In the genomic region with DNA sequence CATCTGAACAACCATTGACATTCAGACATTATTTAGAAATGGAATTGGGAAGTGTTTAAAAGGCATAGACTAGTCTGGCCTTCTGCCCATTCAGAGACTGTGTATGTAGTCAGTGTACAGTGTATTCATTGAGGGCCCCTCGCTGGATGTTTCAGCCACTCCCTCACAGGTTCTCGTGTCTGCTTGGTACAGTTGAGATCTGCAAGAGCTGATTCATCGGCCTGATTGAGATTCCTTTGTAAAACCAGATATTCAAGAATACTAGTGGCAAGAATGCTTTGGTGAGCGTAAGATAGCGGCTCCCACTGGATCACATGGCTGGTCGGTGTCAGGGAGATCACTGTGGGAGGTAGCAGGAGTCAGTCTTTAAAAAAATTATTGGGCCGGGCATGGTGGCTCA, we compare ENCODE assay signal across 17 cellular contexts.
DNase-seq lines count a peak whose midpoint lies in the region; ATAC-seq and TF ChIP-seq lines count a peak whose summit lies in the region.
"Had no signal": no experiment of that assay in that cellular context is flagged by ENCODE, and none has a peak within 500 bp of the region (broad histone marks: within the 10 kb centered on the region; RNA-seq: fewer than 3 reads in every experiment).

No MANE protein-coding gene starts in this region.

- H3K27ac Mint-ChIP-seq in Calu3 (ENCODE audit: unreplicated experiment) (peak overlapping the region; percentile 96), WTC11 (peak overlapping the region; percentile 20; the same call in 1 of the 2 replicates), osteocyte (ENCODE audit: unreplicated experiment) (peak overlapping the region; percentile 50)

- peak; percentile 70 for DNase-seq in Calu3
- no peak for DNase-seq in WTC11 (ENCODE audit: low spot score)
- DNase-seq in epithelial cell of prostate (ENCODE audit: low read depth, low spot score) = peak; percentile 56
- no peak for DNase-seq in osteocyte (ENCODE audit: extremely low spot score, unreplicated experiment)
- DNase-seq in ecto neural progenitor cell (ENCODE audit: low spot score) = no peak
- DNase-seq in H4 (ENCODE audit: low spot score) = no peak
- no peak for DNase-seq in cerebellar cortex (ENCODE audit: low spot score)
- DNase-seq in NOMO-1 treated with DMSO at 0.1 percent for 48 hours (lab: John Stamatoyannopoulos, UW; ENCODE audit: unreplicated experiment) = no peak
- DNase-seq: activated CD8-positive, alpha-beta memory T cell treated with anti-CD3 and anti-CD28 coated beads, Interleukin-2, amount 50 U/mL, for 48 hours; activated effector memory CD4-positive, alpha-beta T cell treated with Interleukin-2 at 50 U/mL for 16 hours; left colon; NCI-H1694 treated with DMSO at 0.1 percent for 48 hours; SIG-M5; stomach had no signal

- H3K9me3 Mint-ChIP-seq in Calu3 (ENCODE audit: low read depth, unreplicated experiment) = no peaks in the 10 kb centered on the region
- H3K9me3 Mint-ChIP-seq in WTC11 = no peaks in the 10 kb centered on the region
- H3K9me3 Mint-ChIP-seq in osteocyte (ENCODE audit: unreplicated experiment) = no peaks in the 10 kb centered on the region

- peaks cover 30% of the 10 kb centered on the region for H3K4me1 Mint-ChIP-seq in Calu3 (ENCODE audit: low read depth, unreplicated experiment)
- peaks cover 59% of the 10 kb centered on the region for H3K4me1 Mint-ChIP-seq in WTC11
- peaks cover 27% of the 10 kb centered on the region for H3K4me1 Mint-ChIP-seq in osteocyte (ENCODE audit: unreplicated experiment)

- TF ChIP-seq CTCF in Calu3 (IDR thresholded peaks at IDR 0.05; ENCODE audit: unreplicated experiment) (no peak), WTC11 (IDR thresholded peaks at IDR 0.05) (no peak), osteocyte (IDR thresholded peaks at IDR 0.05) (no peak)

- H3K36me3 Mint-ChIP-seq in Calu3 (ENCODE audit: insufficient read depth, unreplicated experiment) = peaks cover 26% of the 10 kb centered on the region
- H3K36me3 Mint-ChIP-seq in WTC11 = peaks cover 8% of the 10 kb centered on the region
- peaks cover 19% of the 10 kb centered on the region for H3K36me3 Mint-ChIP-seq in osteocyte (ENCODE audit: unreplicated experiment)

- no peak for ATAC-seq in WTC11
- ATAC-seq: A549, left colon had no signal

- CTCF ChIA-PET in Calu3 (lab: Charles Lee) (no interaction called here), WTC11 (lab: Charles Lee) (no interaction called here)

- peak overlapping the region; percentile 43 for H3K4me3 Mint-ChIP-seq in Calu3 (ENCODE audit: low read depth, unreplicated experiment)
- no peak overlapping the region for H3K4me3 Mint-ChIP-seq in WTC11
- H3K4me3 Mint-ChIP-seq in osteocyte (ENCODE audit: unreplicated experiment) = no peak overlapping the region

- intact Hi-C loops in Calu3 (cut with micrococcal nuclease; ENCODE audit: unreplicated experiment) = loop anchor here (10.0 kb wide), 1 partner anchor 325 kb away; no protein-coding TSS in a partner anchor

- POLR2A ChIA-PET in WTC11 (lab: Charles Lee) = no interaction called here

- H3K27me3 Mint-ChIP-seq in Calu3 (ENCODE audit: unreplicated experiment) (no peaks in the 10 kb centered on the region), WTC11 (ENCODE audit: low read depth) (no peaks in the 10 kb centered on the region), osteocyte (ENCODE audit: unreplicated experiment) (no peaks in the 10 kb centered on the region)

- H3K27ac ChIP-seq in epithelial cell of prostate = peak overlapping the region; percentile 37
- H3K27ac ChIP-seq: BLaER1 treated with 17β-estradiol and CSF1 and Interleukin-3, amounts not matched to agents 10 nM and 100 nM; esophagus muscularis mucosa had no signal

- no TSS peak for BruUV-seq in Calu3 (replicated peaks; lab: Mats Ljungman, UMichigan)

TF ChIP-seq in WTC11, 78 proteins besides CTCF, POLR2A, EP300 and RAD21 (continues in another document):
- TF ChIP-seq ZNF219 (CRISPR knock-in tag; IDR thresholded peaks at IDR 0.05; ENCODE audit: borderline replicate concordance) (no peak), OVOL2 (CRISPR knock-in tag; IDR thresholded peaks at IDR 0.05; ENCODE audit: borderline replicate concordance) (no peak), TP53 (CRISPR knock-in tag; IDR thresholded peaks at IDR 0.05) (no peak), SP1 (CRISPR knock-in tag; conservative IDR thresholded peaks at IDR 0.05) (no peak), TEAD4 (CRISPR knock-in tag; IDR thresholded peaks at IDR 0.05) (no peak), CREM (CRISPR knock-in tag; IDR thresholded peaks at IDR 0.05) (no peak)
- TF ChIP-seq, protein P1, sequence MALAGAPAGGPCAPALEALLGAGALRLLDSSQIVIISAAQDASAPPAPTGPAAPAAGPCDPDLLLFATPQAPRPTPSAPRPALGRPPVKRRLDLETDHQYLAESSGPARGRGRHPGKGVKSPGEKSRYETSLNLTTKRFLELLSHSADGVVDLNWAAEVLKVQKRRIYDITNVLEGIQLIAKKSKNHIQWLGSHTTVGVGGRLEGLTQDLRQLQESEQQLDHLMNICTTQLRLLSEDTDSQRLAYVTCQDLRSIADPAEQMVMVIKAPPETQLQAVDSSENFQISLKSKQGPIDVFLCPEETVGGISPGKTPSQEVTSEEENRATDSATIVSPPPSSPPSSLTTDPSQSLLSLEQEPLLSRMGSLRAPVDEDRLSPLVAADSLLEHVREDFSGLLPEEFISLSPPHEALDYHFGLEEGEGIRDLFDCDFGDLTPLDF (CRISPR knock-in tag; IDR thresholded peaks at IDR 0.05) = no peak
- TF ChIP-seq, protein P2, sequence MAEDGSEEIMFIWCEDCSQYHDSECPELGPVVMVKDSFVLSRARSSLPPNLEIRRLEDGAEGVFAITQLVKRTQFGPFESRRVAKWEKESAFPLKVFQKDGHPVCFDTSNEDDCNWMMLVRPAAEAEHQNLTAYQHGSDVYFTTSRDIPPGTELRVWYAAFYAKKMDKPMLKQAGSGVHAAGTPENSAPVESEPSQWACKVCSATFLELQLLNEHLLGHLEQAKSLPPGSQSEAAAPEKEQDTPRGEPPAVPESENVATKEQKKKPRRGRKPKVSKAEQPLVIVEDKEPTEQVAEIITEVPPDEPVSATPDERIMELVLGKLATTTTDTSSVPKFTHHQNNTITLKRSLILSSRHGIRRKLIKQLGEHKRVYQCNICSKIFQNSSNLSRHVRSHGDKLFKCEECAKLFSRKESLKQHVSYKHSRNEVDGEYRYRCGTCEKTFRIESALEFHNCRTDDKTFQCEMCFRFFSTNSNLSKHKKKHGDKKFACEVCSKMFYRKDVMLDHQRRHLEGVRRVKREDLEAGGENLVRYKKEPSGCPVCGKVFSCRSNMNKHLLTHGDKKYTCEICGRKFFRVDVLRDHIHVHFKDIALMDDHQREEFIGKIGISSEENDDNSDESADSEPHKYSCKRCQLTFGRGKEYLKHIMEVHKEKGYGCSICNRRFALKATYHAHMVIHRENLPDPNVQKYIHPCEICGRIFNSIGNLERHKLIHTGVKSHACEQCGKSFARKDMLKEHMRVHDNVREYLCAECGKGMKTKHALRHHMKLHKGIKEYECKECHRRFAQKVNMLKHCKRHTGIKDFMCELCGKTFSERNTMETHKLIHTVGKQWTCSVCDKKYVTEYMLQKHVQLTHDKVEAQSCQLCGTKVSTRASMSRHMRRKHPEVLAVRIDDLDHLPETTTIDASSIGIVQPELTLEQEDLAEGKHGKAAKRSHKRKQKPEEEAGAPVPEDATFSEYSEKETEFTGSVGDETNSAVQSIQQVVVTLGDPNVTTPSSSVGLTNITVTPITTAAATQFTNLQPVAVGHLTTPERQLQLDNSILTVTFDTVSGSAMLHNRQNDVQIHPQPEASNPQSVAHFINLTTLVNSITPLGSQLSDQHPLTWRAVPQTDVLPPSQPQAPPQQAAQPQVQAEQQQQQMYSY (CRISPR knock-in tag; IDR thresholded peaks at IDR 0.05) = no peak
- TF ChIP-seq, protein P3, sequence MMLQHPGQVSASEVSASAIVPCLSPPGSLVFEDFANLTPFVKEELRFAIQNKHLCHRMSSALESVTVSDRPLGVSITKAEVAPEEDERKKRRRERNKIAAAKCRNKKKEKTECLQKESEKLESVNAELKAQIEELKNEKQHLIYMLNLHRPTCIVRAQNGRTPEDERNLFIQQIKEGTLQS (CRISPR knock-in tag; conservative IDR thresholded peaks at IDR 0.05) = no peak
- TF ChIP-seq, protein P4, sequence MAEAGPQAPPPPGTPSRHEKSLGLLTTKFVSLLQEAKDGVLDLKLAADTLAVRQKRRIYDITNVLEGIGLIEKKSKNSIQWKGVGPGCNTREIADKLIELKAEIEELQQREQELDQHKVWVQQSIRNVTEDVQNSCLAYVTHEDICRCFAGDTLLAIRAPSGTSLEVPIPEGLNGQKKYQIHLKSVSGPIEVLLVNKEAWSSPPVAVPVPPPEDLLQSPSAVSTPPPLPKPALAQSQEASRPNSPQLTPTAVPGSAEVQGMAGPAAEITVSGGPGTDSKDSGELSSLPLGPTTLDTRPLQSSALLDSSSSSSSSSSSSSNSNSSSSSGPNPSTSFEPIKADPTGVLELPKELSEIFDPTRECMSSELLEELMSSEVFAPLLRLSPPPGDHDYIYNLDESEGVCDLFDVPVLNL (CRISPR knock-in tag; IDR thresholded peaks at IDR 0.05; ENCODE audit: borderline replicate concordance, low read depth) = no peak
- TF ChIP-seq, protein P5, sequence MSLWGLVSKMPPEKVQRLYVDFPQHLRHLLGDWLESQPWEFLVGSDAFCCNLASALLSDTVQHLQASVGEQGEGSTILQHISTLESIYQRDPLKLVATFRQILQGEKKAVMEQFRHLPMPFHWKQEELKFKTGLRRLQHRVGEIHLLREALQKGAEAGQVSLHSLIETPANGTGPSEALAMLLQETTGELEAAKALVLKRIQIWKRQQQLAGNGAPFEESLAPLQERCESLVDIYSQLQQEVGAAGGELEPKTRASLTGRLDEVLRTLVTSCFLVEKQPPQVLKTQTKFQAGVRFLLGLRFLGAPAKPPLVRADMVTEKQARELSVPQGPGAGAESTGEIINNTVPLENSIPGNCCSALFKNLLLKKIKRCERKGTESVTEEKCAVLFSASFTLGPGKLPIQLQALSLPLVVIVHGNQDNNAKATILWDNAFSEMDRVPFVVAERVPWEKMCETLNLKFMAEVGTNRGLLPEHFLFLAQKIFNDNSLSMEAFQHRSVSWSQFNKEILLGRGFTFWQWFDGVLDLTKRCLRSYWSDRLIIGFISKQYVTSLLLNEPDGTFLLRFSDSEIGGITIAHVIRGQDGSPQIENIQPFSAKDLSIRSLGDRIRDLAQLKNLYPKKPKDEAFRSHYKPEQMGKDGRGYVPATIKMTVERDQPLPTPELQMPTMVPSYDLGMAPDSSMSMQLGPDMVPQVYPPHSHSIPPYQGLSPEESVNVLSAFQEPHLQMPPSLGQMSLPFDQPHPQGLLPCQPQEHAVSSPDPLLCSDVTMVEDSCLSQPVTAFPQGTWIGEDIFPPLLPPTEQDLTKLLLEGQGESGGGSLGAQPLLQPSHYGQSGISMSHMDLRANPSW (CRISPR knock-in tag; conservative IDR thresholded peaks at IDR 0.05; ENCODE audit: low read depth) = no peak
- TF ChIP-seq, protein P6, sequence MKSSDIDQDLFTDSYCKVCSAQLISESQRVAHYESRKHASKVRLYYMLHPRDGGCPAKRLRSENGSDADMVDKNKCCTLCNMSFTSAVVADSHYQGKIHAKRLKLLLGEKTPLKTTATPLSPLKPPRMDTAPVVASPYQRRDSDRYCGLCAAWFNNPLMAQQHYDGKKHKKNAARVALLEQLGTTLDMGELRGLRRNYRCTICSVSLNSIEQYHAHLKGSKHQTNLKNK (CRISPR knock-in tag; IDR thresholded peaks at IDR 0.05) = no peak

Comparison
In these comparisons a context has a peak if more than half of its experiments do, and no peak if none do; other contexts are left out.
1. DNase-seq: peak in Calu3 (single experiment) and epithelial cell of prostate (single experiment); none in WTC11 (single experiment), osteocyte (single experiment), ecto neural progenitor cell (single experiment), H4 (single experiment), cerebellar cortex (single experiment) and NOMO-1 treated with DMSO at 0.1 percent for 48 hours (single experiment).
2. H3K27ac Mint-ChIP-seq: peak in every context shown above with its lines; median percentile 96 in Calu3; 50 in osteocyte; 20 in WTC11.